In the genomic region with DNA sequence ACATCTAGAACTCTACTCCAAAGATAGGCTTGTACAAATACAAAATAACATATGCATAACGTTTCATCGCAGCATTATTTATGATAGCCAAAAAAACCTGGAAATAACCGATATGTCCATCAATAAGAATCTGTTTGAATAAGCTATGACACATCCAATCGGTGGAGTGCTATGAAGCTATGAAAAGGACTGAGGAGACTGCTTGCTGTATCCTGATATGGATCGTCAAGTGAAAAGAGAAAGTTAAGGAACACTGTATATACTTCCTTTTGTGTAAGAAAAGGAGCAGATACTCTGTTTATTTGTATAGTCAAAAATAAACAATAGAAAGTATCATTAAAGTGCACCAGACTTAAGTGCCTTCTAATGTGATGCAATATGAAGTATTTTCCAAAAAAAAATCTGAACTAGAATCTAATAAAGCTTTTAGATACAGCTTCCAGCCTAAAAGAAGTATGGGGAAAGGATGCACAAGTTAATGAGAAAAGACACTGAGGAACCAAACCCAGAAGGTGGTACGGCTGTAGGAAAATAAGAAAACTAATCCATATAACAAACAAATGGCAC, we compare ENCODE assay signal across 8 cellular contexts. TPM values are rescaled to one million over a fixed set of nuclear protein-coding genes. Genes with fewer than 3 reads are reported as not detected.
DNase-seq lines count a peak whose midpoint lies in the region; ATAC-seq and TF ChIP-seq lines count a peak whose summit lies in the region.

No MANE protein-coding gene starts in this region.

- H3K27me3 ChIP-seq in CD8-positive, alpha-beta T cell (ENCODE audit: insufficient read depth, low read length) = no peaks in the 10 kb centered on the region
- H3K27me3 ChIP-seq in PC-3 (ENCODE audit: low read length) (no peaks in the 10 kb centered on the region), parathyroid adenoma (ENCODE audit: control insufficient read depth, insufficient read depth, low read length) (no peaks in the 10 kb centered on the region)

- BruUV-seq in PC-3 (replicated peaks; lab: Mats Ljungman, UMichigan) = TSS peak; percentile 64

- H4K20me1 ChIP-seq in PC-3 (ENCODE audit: low read length) = no peaks in the 10 kb centered on the region

- peaks cover 38% of the 10 kb centered on the region for H3K4me1 Mint-ChIP-seq in CD8-positive, alpha-beta T cell (ENCODE audit: low read depth)

- H3K79me2 ChIP-seq in PC-3 (ENCODE audit: low read length) = peaks cover 4% of the 10 kb centered on the region
- H3K79me2 ChIP-seq in parathyroid adenoma = no peaks in the 10 kb centered on the region

- no peaks in the 10 kb centered on the region for H3K9me2 ChIP-seq in PC-3 (replicated peaks; ENCODE audit: low read length)

- H3K27ac ChIP-seq in CD8-positive, alpha-beta T cell (ENCODE audit: low read depth, low read length) = peak overlapping the region; percentile 59
- peak overlapping the region; percentile 41; the same call in 1 of the 2 replicates for H3K27ac ChIP-seq in PC-3 (ENCODE audit: low read length)
- peak overlapping the region; percentile 90 for H3K27ac ChIP-seq in parathyroid adenoma

- H3K36me3 ChIP-seq in CD8-positive, alpha-beta T cell (ENCODE audit: insufficient read depth, low read length) = no peaks in the 10 kb centered on the region
- H3K36me3 ChIP-seq in PC-3 (ENCODE audit: low read depth, low read length) (no peaks in the 10 kb centered on the region), parathyroid adenoma (ENCODE audit: control insufficient read depth, insufficient read depth, low read length) (no peaks in the 10 kb centered on the region)

- TF ChIP-seq CTCF in CD8-positive, alpha-beta T cell (IDR thresholded peaks at IDR 0.05) = no peak
- TF ChIP-seq CTCF in PC-3 (conservative IDR thresholded peaks at IDR 0.05; ENCODE audit: low read depth, low read length) (no peak), epithelial cell of esophagus (IDR thresholded peaks at IDR 0.05; ENCODE audit: insufficient read depth, low read depth, low read length, missing control alignments) (no peak), parathyroid adenoma (IDR thresholded peaks at IDR 0.05) (no peak)

- peak overlapping the region; percentile 88 for H3K27ac Mint-ChIP-seq in CD8-positive, alpha-beta T cell

- H3K9ac ChIP-seq in PC-3 (ENCODE audit: low read length) (peak overlapping the region; percentile 74), parathyroid adenoma (no peak overlapping the region)

- no peaks in the 10 kb centered on the region for H3K9me3 ChIP-seq in CD8-positive, alpha-beta T cell (ENCODE audit: low read length)
- H3K9me3 ChIP-seq in PC-3 (ENCODE audit: low read length) (no peaks in the 10 kb centered on the region), parathyroid adenoma (ENCODE audit: control insufficient read depth, low read length) (no peaks in the 10 kb centered on the region)

- H3K4me2 ChIP-seq in PC-3 (ENCODE audit: low read length) = peak overlapping the region; percentile 83
- peak overlapping the region; percentile 79 for H3K4me2 ChIP-seq in parathyroid adenoma (ENCODE audit: low read length)

- H3K36me3 Mint-ChIP-seq in CD8-positive, alpha-beta T cell = peaks cover 7% of the 10 kb centered on the region

- H3K27me3 Mint-ChIP-seq in CD8-positive, alpha-beta T cell (ENCODE audit: low read depth) = no peaks in the 10 kb centered on the region

- CTCF ChIA-PET in CD8-positive, alpha-beta T cell (lab: Charles Lee) = interaction anchor here (0.7 to 1.0 kb wide), 3 partner anchors 58 to 230 kb away, joined by 3 to 4 read pairs (median 3); a partner anchor contains a TSS
- CTCF ChIA-PET in PC-3 (lab: Charles Lee) = interaction anchor here (1.1 kb wide), 1 partner anchor 58 kb away, joined by 3 read pairs; no protein-coding TSS in a partner anchor

- H3K4me3 Mint-ChIP-seq in CD8-positive, alpha-beta T cell = peak overlapping the region; percentile 78

- peak overlapping the region; percentile 49 for H3K4me3 ChIP-seq in CD8-positive, alpha-beta T cell (ENCODE audit: low read depth, low read length)
- H3K4me3 ChIP-seq in PC-3 (ENCODE audit: low read length) (peak overlapping the region; percentile 87), epithelial cell of esophagus (ENCODE audit: low read length) (peak overlapping the region; percentile 61), parathyroid adenoma (ENCODE audit: low read depth, low read length) (peak overlapping the region; percentile 66)

- H2AFZ ChIP-seq in PC-3 (ENCODE audit: low read length) (peak overlapping the region; percentile 98), parathyroid adenoma (peak overlapping the region; percentile 95)

- DNase-seq in CD8-positive, alpha-beta T cell = no peak
- DNase-seq in PC-3 (no peak), epithelial cell of esophagus (ENCODE audit: low read depth) (no peak), NCI-H748 treated with DMSO at 0.1 percent for 48 hours (lab: John Stamatoyannopoulos, UW) (no peak)

- POLR2A ChIA-PET in CD8-positive, alpha-beta T cell (lab: Charles Lee) = interaction anchor here (0.5 to 2.2 kb wide), 6 partner anchors 33 to 76 kb away, joined by 3 to 18 read pairs (median 4); a partner anchor contains a TSS
- POLR2A ChIA-PET in PC-3 (lab: Charles Lee; ENCODE audit: unreplicated experiment) = interaction anchor here (0.6 to 1.3 kb wide), 3 partner anchors 75 to 347 kb away, joined by 5 to 29 read pairs (median 6); no protein-coding TSS in a partner anchor

- H3K4me1 ChIP-seq in CD8-positive, alpha-beta T cell (ENCODE audit: insufficient read depth, low read length) = peaks cover 19% of the 10 kb centered on the region
- H3K4me1 ChIP-seq in PC-3 (ENCODE audit: insufficient read depth, low read length) (peaks cover 12% of the 10 kb centered on the region; the same call in 1 of the 2 replicates), parathyroid adenoma (peaks cover 8% of the 10 kb centered on the region)

- peaks cover 7% of the 10 kb centered on the region for H3F3A ChIP-seq in PC-3 (ENCODE audit: low read length, unreplicated experiment)

- ATAC-seq in CD8-positive, alpha-beta T cell = no peak
- ATAC-seq in PC-3 (no peak), HG03280 (IDR thresholded peaks at IDR 0.05; ENCODE audit: unreplicated experiment) (no peak), HG03159 (IDR thresholded peaks at IDR 0.05; ENCODE audit: unreplicated experiment) (no peak), GM18858 (IDR thresholded peaks at IDR 0.05; ENCODE audit: unreplicated experiment) (no peak)

- intact Hi-C loops in CD8-positive, alpha-beta T cell (cut with DNase I, micrococcal nuclease) = loop anchor here (2.0 to 10.0 kb wide), 4 partner anchors 57 to 623 kb away; a partner anchor contains a TSS
- intact Hi-C loops in PC-3 (cut with micrococcal nuclease) = loop anchor here (1.0 to 5.0 kb wide), 4 partner anchors 35 to 78 kb away; a partner anchor contains a TSS

- H3K9me3 Mint-ChIP-seq in CD8-positive, alpha-beta T cell = no peaks in the 10 kb centered on the region

RNA-seq across cellular contexts. Expression of a gene that starts 0.6 kb away (rescaled TPM):
- 10 to 100 TPM in 1 of 2 experiments, 1 to 10 TPM in 1; 8.5 to 11.0 TPM for total RNA-seq in CD8-positive, alpha-beta T cell
- 0.07 and 0.58 TPM in 2 replicates for total RNA-seq in PC-3 (2014; rRNA removed)

RNA-seq across cellular contexts. Expression of a gene that starts 4.3 kb away (rescaled TPM):
- total RNA-seq in CD8-positive, alpha-beta T cell = under 1 TPM; 0.33 to 0.79 TPM
- 26.6 and 38.6 TPM in 2 replicates for total RNA-seq in PC-3 (2014; rRNA removed)

RNA-seq across cellular contexts. Expression of a gene that starts 57.2 kb away (rescaled TPM):
- total RNA-seq in CD8-positive, alpha-beta T cell = 10 to 100 TPM in 1 of 2 experiments, 1 to 10 TPM in 1; 9.3 to 11.7 TPM
- total RNA-seq in PC-3 (2014; rRNA removed) = 23.2 and 31.3 TPM in 2 replicates

Comparison
In these comparisons a context has a peak if more than half of its experiments do, and no peak if none do; other contexts are left out.
1. RNA of a gene that starts 4.3 kb away (total RNA-seq): 26.6 to 38.6 TPM in PC-3; 0.33 to 0.79 TPM in CD8-positive, alpha-beta T cell; every median in the first group is over 10 times any median in the second.
2. Peak in every context shown above with its lines, with median percentiles within 50 percentile points of each other: H3K27ac ChIP-seq and H3K4me3 ChIP-seq.